Comparison of ENCODE assay signal across 22 cellular contexts in the genomic region with DNA sequence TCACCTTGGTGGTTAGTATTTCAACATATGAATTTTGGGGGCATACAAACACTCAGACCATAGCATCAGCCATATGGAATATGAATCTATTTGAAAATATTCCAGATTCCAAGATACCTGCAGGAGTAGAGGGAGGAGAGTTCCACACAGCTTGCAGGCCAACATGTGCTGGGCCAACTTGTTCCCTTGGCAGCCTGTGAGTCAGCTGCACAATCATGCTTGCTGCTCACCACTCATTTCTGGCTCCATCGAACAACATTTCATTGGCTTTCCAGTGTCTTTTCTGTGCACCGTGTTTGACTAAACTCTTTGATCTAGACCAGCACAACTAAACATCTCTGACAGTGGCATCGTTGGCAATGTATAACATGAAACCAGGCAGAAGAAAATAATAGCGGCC.
DNase-seq lines count a peak whose midpoint lies in the region; ATAC-seq and TF ChIP-seq lines count a peak whose summit lies in the region.
"Had no signal": no experiment of that assay in that cellular context is flagged by ENCODE, and none has a peak within 500 bp of the region (broad histone marks: within the 10 kb centered on the region; RNA-seq: fewer than 3 reads in every experiment).

No MANE protein-coding gene starts in this region.

- H3K4me3 ChIP-seq in epithelial cell of proximal tubule (ENCODE audit: low read depth, low read length): no peak overlapping the region
- H3K4me3 ChIP-seq in kidney epithelial cell (ENCODE audit: low read depth, low read length): no peak overlapping the region

- no peak for TF ChIP-seq CTCF in epithelial cell of proximal tubule (conservative IDR thresholded peaks at IDR 0.05; ENCODE audit: low read depth, low read length)
- TF ChIP-seq CTCF in kidney epithelial cell (IDR thresholded peaks at IDR 0.05; ENCODE audit: insufficient read depth, low read length, poor library complexity, severe bottlenecking): no peak

- no peak for ATAC-seq in HG02678 (IDR thresholded peaks at IDR 0.05; ENCODE audit: unreplicated experiment)
- ATAC-seq: CD8-positive, alpha-beta T cell; Panc1 had no signal

- H3K36me3 ChIP-seq in kidney epithelial cell (ENCODE audit: control insufficient read depth, insufficient read depth, low read length): no peaks in the 10 kb centered on the region

- H3K27me3 ChIP-seq in kidney epithelial cell (ENCODE audit: control insufficient read depth, insufficient read depth, low read length): no peaks in the 10 kb centered on the region

- DNase-seq in Ammon's horn (ENCODE audit: low spot score) (peak; percentile 49), astrocyte of the hippocampus (ENCODE audit: low read depth, low spot score) (peak; percentile 20), epithelial cell of proximal tubule (ENCODE audit: low read depth) (peak; percentile 15), kidney epithelial cell (ENCODE audit: low read depth) (peak; percentile 7), NCI-H345 (lab: John Stamatoyannopoulos, UW) (no peak), superior temporal gyrus (ENCODE audit: extremely low spot score) (no peak)
- no peak for DNase-seq in activated CD4-positive, alpha-beta T cell treated with anti-CD3 and anti-CD28 coated beads, Interleukin-2, amount 50 U/mL, for 1 hour
- DNase-seq: 8988T; CD8-positive, alpha-beta T cell; GF-D8; H9; HFFc6; KBM-7; NCI-H1092 treated with DMSO at 0.1 percent for 48 hours; NCI-H1436 treated with DMSO at 0.1 percent for 48 hours; NCI-H2029; NCI-H2227 treated with DMSO at 0.1 percent for 48 hours; NCI-H510A treated with DMSO at 0.1 percent for 48 hours; NCI-H774; NK-92 treated with Interleukin-12 subunit alpha and Interleukin-12 subunit beta, amount 100 ng/mL, for 24 hours had no signal

Comparison
In these comparisons a context has a peak if more than half of its experiments do, and no peak if none do; other contexts are left out.
1. DNase-seq: peak in Ammon's horn (single experiment), astrocyte of the hippocampus (single experiment), epithelial cell of proximal tubule (single experiment) and kidney epithelial cell (single experiment); none in activated CD4-positive, alpha-beta T cell treated with anti-CD3 and anti-CD28 coated beads, Interleukin-2, amount 50 U/mL, for 1 hour (single experiment), NCI-H345 (single experiment) and superior temporal gyrus (single experiment).